ENCODE assay signal across 1 cellular context in genomic region chr12:120639771-120640721, GRCh38.
TF ChIP-seq lines count a peak whose summit lies in the region.

Gene CABP1 (plus strand): TSS chr12:120640626. CDS start chr12:120640686, 60 bp downstream.

TF ChIP-seq in HepG2, 621 proteins besides CTCF, POLR2A, EP300 and RAD21 (continued from another document and continues in another):
- TF ChIP-seq HNF1A (IDR thresholded peaks at IDR 0.05; ENCODE audit: low read depth) (no peak), HNF1A (CRISPR knock-in tag; IDR thresholded peaks at IDR 0.05; ENCODE audit: borderline replicate concordance) (no peak), SAP130 (CRISPR knock-in tag; IDR thresholded peaks at IDR 0.05; ENCODE audit: low read depth) (peak; percentile 48; the same call in 1 of the 2 replicates), PCBP1 (IDR thresholded peaks at IDR 0.05; ENCODE audit: borderline replicate concordance, low read depth, low read length) (no peak), MYC (CRISPR knock-in tag; IDR thresholded peaks at IDR 0.05; ENCODE audit: borderline replicate concordance) (peak; percentile 62; the same call in 1 of the 2 replicates), PATZ1 (CRISPR knock-in tag; IDR thresholded peaks at IDR 0.05) (peak; percentile 73), GFI1 (CRISPR knock-in tag; IDR thresholded peaks at IDR 0.05; ENCODE audit: borderline replicate concordance) (no peak), CREB1 (IDR thresholded peaks at IDR 0.05) (0 out of 2 replicates have a peak, but pooled peaks have one; percentile 2), CREB1 (CRISPR knock-in tag; IDR thresholded peaks at IDR 0.05) (no peak), STAT6 (CRISPR knock-in tag; IDR thresholded peaks at IDR 0.05; ENCODE audit: borderline replicate concordance) (no peak), ZNF33A (CRISPR knock-in tag; IDR thresholded peaks at IDR 0.05; ENCODE audit: borderline replicate concordance) (no peak), ZNF709 (CRISPR knock-in tag; IDR thresholded peaks at IDR 0.05) (no peak), ZBTB39 (CRISPR knock-in tag; IDR thresholded peaks at IDR 0.05) (no peak), IRF9 (CRISPR knock-in tag; IDR thresholded peaks at IDR 0.05; ENCODE audit: borderline replicate concordance) (no peak), ETV6 (CRISPR knock-in tag; conservative IDR thresholded peaks at IDR 0.05) (no peak), PHF21A (CRISPR knock-in tag; IDR thresholded peaks at IDR 0.05) (no peak), PHF8 (CRISPR knock-in tag; IDR thresholded peaks at IDR 0.05) (peak; percentile 22; the same call in 1 of the 2 replicates), ZNF841 (CRISPR knock-in tag; IDR thresholded peaks at IDR 0.05; ENCODE audit: borderline replicate concordance) (no peak), ZNF280D (CRISPR knock-in tag; IDR thresholded peaks at IDR 0.05) (no peak), ZNF431 (CRISPR knock-in tag; IDR thresholded peaks at IDR 0.05; ENCODE audit: borderline replicate concordance, low read depth) (no peak), ZNF121 (CRISPR knock-in tag; IDR thresholded peaks at IDR 0.05) (no peak), ZNF687 (CRISPR knock-in tag; IDR thresholded peaks at IDR 0.05) (peak; percentile 56), KLF15 (CRISPR knock-in tag; IDR thresholded peaks at IDR 0.05; ENCODE audit: borderline replicate concordance) (no peak), ZNF83 (CRISPR knock-in tag; IDR thresholded peaks at IDR 0.05; ENCODE audit: borderline replicate concordance) (no peak), ZFP62 (CRISPR knock-in tag; IDR thresholded peaks at IDR 0.05) (no peak), ZNF430 (CRISPR knock-in tag; IDR thresholded peaks at IDR 0.05) (no peak), CSRNP1 (CRISPR knock-in tag; IDR thresholded peaks at IDR 0.05) (no peak), ATF7-NPFF (CRISPR knock-in tag; IDR thresholded peaks at IDR 0.05; ENCODE audit: low read depth) (no peak), ETV5 (CRISPR knock-in tag; IDR thresholded peaks at IDR 0.05; ENCODE audit: borderline replicate concordance) (peak; percentile 55; the same call in 1 of the 2 replicates), ZNF34 (CRISPR knock-in tag; IDR thresholded peaks at IDR 0.05; ENCODE audit: borderline replicate concordance) (no peak), CBX1 (IDR thresholded peaks at IDR 0.05; ENCODE audit: low read depth) (no peak), ZNF564 (CRISPR knock-in tag; IDR thresholded peaks at IDR 0.05) (no peak), MAF1 (CRISPR knock-in tag; IDR thresholded peaks at IDR 0.05; ENCODE audit: borderline replicate concordance) (no peak), ZNF224 (CRISPR knock-in tag; IDR thresholded peaks at IDR 0.05) (no peak), NR2F1 (CRISPR knock-in tag; IDR thresholded peaks at IDR 0.05) (no peak), ZFP41 (CRISPR knock-in tag; IDR thresholded peaks at IDR 0.05; ENCODE audit: borderline replicate concordance) (no peak)
